ENCODE assay signal across 24 cellular contexts in genomic region chr9:4656621-4657020, GRCh38. TPM values are rescaled to one million over a fixed set of nuclear protein-coding genes. Genes with fewer than 3 reads are reported as not detected.
"Had no signal": no experiment of that assay in that cellular context is flagged by ENCODE, and none has a peak within 500 bp of the region (broad histone marks: within the 10 kb centered on the region; RNA-seq: fewer than 3 reads in every experiment).

No MANE protein-coding gene starts in this region.

- H3K4me1 ChIP-seq: SJCRH30 had no signal

- H3K27me3 ChIP-seq: MG63, SJCRH30 had no signal

- H3K27ac ChIP-seq: HL-60, RWPE1, SJCRH30 had no signal

- H3K4me3 ChIP-seq: MG63, SJCRH30 had no signal

- FAIRE-seq: HTR-8/SVneo had no signal

- H3K36me3 ChIP-seq: MG63, SJCRH30 had no signal

- ATAC-seq: Panc1, PC-3 had no signal

- H3K9me3 ChIP-seq: MG63, SJCRH30 had no signal

- DNase-seq: Karpas-422, KG1, MG63, NCI-H1092, NCI-H1105 treated with DMSO at 0.1 percent for 48 hours, NCI-H1417 treated with DMSO at 0.1 percent for 48 hours, NCI-H146, NCI-H1694 treated with DMSO at 0.1 percent for 48 hours, NCI-H2029, NCI-H2081 treated with DMSO at 0.1 percent for 48 hours, NCI-H2171, NCI-H226, NCI-H446, NCI-H510A, NCI-H524 treated with DMSO at 0.1 percent for 48 hours, NCI-H69, NCI-H774, PC-3, SHP77 treated with DMSO at 0.1 percent for 48 hours, SJCRH30 had no signal

RNA-seq across cellular contexts. Expression of gene SPATA6L, which starts 9.7 kb away (rescaled TPM):
- total RNA-seq: PC-3, SJCRH30 had no signal
